1 cellular context compared by ENCODE assay signal in the genomic region with DNA sequence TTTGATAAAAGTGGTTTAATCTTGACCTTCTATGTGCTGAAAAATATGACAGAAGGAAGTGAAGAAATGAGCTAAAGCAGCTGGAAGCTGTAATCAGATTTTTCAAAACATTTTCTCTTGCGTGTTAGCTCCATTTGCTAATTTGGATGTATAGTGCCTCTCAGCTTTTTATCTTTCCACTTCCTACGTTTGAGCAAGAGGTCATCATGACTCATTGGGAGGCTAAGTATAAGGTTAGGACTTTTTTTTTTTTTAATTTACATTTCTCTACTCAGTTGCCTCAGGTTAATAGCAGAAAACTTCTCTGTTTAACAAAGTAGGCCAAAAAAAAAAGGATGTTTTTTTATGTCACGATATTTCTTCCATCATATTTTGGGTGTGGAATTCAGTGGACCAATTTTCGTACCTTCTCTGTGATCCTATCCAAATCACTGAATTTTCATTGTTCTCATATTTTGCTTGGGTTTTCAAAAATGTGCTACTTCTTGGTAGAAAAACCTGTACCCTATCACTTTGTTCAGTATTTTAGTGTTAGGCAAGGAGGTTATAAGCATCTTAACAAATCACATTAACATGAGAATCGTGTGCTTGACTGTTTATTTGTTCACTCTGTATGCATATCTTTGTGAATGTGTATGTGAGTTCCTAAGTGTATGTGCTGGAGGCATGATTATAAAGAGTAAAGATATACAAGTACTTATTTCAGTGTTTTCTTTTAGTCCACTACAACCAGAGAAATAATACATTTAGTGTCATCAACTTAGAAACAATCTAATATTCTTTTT.
TF ChIP-seq lines count a peak whose summit lies in the region.

No MANE protein-coding gene starts in this region.

TF ChIP-seq in GM23338, 12 proteins besides CTCF, POLR2A, EP300 and RAD21 (continued from another document):
- TF ChIP-seq, protein P1, sequence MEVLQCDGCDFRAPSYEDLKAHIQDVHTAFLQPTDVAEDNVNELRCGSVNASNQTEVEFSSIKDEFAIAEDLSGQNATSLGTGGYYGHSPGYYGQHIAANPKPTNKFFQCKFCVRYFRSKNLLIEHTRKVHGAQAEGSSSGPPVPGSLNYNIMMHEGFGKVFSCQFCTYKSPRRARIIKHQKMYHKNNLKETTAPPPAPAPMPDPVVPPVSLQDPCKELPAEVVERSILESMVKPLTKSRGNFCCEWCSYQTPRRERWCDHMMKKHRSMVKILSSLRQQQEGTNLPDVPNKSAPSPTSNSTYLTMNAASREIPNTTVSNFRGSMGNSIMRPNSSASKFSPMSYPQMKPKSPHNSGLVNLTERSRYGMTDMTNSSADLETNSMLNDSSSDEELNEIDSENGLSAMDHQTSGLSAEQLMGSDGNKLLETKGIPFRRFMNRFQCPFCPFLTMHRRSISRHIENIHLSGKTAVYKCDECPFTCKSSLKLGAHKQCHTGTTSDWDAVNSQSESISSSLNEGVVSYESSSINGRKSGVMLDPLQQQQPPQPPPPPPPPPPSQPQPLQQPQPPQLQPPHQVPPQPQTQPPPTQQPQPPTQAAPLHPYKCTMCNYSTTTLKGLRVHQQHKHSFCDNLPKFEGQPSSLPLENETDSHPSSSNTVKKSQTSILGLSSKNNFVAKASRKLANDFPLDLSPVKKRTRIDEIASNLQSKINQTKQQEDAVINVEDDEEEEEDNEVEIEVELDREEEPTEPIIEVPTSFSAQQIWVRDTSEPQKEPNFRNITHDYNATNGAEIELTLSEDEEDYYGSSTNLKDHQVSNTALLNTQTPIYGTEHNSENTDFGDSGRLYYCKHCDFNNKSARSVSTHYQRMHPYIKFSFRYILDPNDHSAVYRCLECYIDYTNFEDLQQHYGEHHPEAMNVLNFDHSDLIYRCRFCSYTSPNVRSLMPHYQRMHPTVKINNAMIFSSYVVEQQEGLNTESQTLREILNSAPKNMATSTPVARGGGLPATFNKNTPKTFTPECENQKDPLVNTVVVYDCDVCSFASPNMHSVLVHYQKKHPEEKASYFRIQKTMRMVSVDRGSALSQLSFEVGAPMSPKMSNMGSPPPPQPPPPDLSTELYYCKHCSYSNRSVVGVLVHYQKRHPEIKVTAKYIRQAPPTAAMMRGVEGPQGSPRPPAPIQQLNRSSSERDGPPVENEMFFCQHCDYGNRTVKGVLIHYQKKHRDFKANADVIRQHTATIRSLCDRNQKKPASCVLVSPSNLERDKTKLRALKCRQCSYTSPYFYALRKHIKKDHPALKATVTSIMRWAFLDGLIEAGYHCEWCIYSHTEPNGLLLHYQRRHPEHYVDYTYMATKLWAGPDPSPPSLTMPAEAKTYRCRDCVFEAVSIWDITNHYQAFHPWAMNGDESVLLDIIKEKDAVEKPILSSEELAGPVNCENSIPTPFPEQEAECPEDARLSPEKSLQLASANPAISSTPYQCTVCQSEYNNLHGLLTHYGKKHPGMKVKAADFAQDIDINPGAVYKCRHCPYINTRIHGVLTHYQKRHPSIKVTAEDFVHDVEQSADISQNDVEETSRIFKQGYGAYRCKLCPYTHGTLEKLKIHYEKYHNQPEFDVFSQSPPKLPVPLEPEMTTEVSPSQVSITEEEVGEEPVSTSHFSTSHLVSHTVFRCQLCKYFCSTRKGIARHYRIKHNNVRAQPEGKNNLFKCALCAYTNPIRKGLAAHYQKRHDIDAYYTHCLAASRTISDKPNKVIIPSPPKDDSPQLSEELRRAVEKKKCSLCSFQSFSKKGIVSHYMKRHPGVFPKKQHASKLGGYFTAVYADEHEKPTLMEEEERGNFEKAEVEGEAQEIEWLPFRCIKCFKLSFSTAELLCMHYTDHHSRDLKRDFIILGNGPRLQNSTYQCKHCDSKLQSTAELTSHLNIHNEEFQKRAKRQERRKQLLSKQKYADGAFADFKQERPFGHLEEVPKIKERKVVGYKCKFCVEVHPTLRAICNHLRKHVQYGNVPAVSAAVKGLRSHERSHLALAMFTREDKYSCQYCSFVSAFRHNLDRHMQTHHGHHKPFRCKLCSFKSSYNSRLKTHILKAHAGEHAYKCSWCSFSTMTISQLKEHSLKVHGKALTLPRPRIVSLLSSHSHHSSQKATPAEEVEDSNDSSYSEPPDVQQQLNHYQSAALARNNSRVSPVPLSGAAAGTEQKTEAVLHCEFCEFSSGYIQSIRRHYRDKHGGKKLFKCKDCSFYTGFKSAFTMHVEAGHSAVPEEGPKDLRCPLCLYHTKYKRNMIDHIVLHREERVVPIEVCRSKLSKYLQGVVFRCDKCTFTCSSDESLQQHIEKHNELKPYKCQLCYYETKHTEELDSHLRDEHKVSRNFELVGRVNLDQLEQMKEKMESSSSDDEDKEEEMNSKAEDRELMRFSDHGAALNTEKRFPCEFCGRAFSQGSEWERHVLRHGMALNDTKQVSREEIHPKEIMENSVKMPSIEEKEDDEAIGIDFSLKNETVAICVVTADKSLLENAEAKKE (CRISPR knock-in tag; IDR thresholded peaks at IDR 0.05): no peak
- no peak for TF ChIP-seq JUNB (IDR thresholded peaks at IDR 0.05; ENCODE audit: unreplicated experiment)
TF ChIP-seq in GM23338: peak in this region for 0.
